Comparison of ENCODE assay signal across 9 cellular contexts in genomic region chr18:7950380-7951143, GRCh38.
DNase-seq lines count a peak whose midpoint lies in the region; ATAC-seq and TF ChIP-seq lines count a peak whose summit lies in the region.
"Had no signal": no experiment of that assay in that cellular context is flagged by ENCODE, and none has a peak within 500 bp of the region (broad histone marks: within the 10 kb centered on the region; RNA-seq: fewer than 3 reads in every experiment).

No MANE protein-coding gene starts in this region.

- no peaks in the 10 kb centered on the region for H3K27me3 ChIP-seq in CD8-positive, alpha-beta T cell (ENCODE audit: insufficient read depth, low read length)
- H3K27me3 ChIP-seq: cardiac muscle cell had no signal

- no peaks in the 10 kb centered on the region for H3K4me1 Mint-ChIP-seq in CD8-positive, alpha-beta T cell (ENCODE audit: low read depth)

- H3K36me3 ChIP-seq in CD8-positive, alpha-beta T cell (ENCODE audit: insufficient read depth, low read length) = no peaks in the 10 kb centered on the region
- H3K36me3 ChIP-seq: cardiac muscle cell had no signal

- ATAC-seq in CD8-positive, alpha-beta T cell = peak; percentile 70
- ATAC-seq in left colon (peak; percentile 81), HG02610 (IDR thresholded peaks at IDR 0.05; ENCODE audit: unreplicated experiment) (no peak), GM18909 (IDR thresholded peaks at IDR 0.05; ENCODE audit: poor library complexity, unreplicated experiment) (no peak), HG02884 (IDR thresholded peaks at IDR 0.05; ENCODE audit: unreplicated experiment) (no peak)

- intact Hi-C loops in CD8-positive, alpha-beta T cell (cut with DNase I, micrococcal nuclease) = no loop called here
- intact Hi-C loops in left colon (cut with DNase I, micrococcal nuclease) = no loop called here

- POLR2A ChIA-PET in CD8-positive, alpha-beta T cell (lab: Charles Lee) = no interaction called here
- POLR2A ChIA-PET in GM10248 (lab: Yijun Ruan, JAX) = no interaction called here

- no peaks in the 10 kb centered on the region for H3K27me3 Mint-ChIP-seq in CD8-positive, alpha-beta T cell (ENCODE audit: low read depth)

- no peak for TF ChIP-seq CTCF in CD8-positive, alpha-beta T cell (IDR thresholded peaks at IDR 0.05)
- no peak for TF ChIP-seq CTCF in GM10248 (IDR thresholded peaks at IDR 0.05; ENCODE audit: control extremely low read depth, extremely low read depth, low read depth, missing control alignments)

- H3K27ac ChIP-seq in CD8-positive, alpha-beta T cell (ENCODE audit: low read depth, low read length) = no peak overlapping the region
- H3K27ac ChIP-seq: cardiac muscle cell had no signal

- CTCF ChIA-PET in CD8-positive, alpha-beta T cell (lab: Charles Lee) = no interaction called here
- CTCF ChIA-PET in GM10248 (lab: Yijun Ruan, JAX) = no interaction called here

- H3K36me3 Mint-ChIP-seq in CD8-positive, alpha-beta T cell = no peaks in the 10 kb centered on the region

- no peak overlapping the region for H3K4me3 Mint-ChIP-seq in CD8-positive, alpha-beta T cell

- no peaks in the 10 kb centered on the region for H3K4me1 ChIP-seq in CD8-positive, alpha-beta T cell (ENCODE audit: insufficient read depth, low read length)

- no peaks in the 10 kb centered on the region for H3K9me3 ChIP-seq in CD8-positive, alpha-beta T cell (ENCODE audit: low read length)

- H3K27ac Mint-ChIP-seq in CD8-positive, alpha-beta T cell = no peak overlapping the region

- H3K9me3 Mint-ChIP-seq in CD8-positive, alpha-beta T cell = no peaks in the 10 kb centered on the region

- no peak overlapping the region for H3K4me3 ChIP-seq in CD8-positive, alpha-beta T cell (ENCODE audit: low read depth, low read length)
- H3K4me3 ChIP-seq: cardiac muscle cell had no signal

- no peak for DNase-seq in CD8-positive, alpha-beta T cell
- DNase-seq in HPDE6-E6E7 (ENCODE audit: extremely low spot score) = peak; percentile 92
- DNase-seq in astrocyte of the hippocampus (ENCODE audit: low read depth, low spot score) = peak; percentile 45
- DNase-seq in left colon = no peak
- DNase-seq in GM10248 (ENCODE audit: extremely low spot score) = no peak

Comparison
In these comparisons a context has a peak if more than half of its experiments do, and no peak if none do; other contexts are left out.
1. ATAC-seq: peak in CD8-positive, alpha-beta T cell (single experiment) and left colon (single experiment); none in HG02610 (single experiment), GM18909 (single experiment) and HG02884 (single experiment).
2. DNase-seq: peak in HPDE6-E6E7 (single experiment) and astrocyte of the hippocampus (single experiment); none in CD8-positive, alpha-beta T cell (0 of 7), left colon (0 of 2) and GM10248 (single experiment).